Comparison of ENCODE assay signal across 25 cellular contexts in the genomic region with DNA sequence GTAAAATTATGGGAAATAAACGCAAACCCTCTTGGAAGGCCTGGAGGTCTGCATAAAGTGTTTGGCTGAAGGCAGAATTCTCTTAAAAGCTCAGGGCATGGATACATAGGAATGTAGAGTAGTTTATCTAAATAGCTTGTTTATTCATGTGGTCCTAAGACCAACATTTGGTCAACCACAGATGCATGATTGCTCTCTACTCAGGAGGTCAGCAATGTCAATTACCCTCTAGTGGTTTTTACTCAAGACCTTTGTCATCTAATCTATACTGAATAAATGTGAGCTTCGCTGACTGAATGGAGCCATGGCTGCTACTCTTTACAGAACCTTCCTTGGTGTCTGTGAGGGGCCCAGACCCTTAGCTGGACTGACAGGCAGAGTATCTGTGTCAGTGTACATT.
DNase-seq lines count a peak whose midpoint lies in the region; ATAC-seq and TF ChIP-seq lines count a peak whose summit lies in the region.
"Had no signal": no experiment of that assay in that cellular context is flagged by ENCODE, and none has a peak within 500 bp of the region (broad histone marks: within the 10 kb centered on the region; RNA-seq: fewer than 3 reads in every experiment).

No MANE protein-coding gene starts in this region.

- no peak overlapping the region for H3K4me3 Mint-ChIP-seq in chondrocyte (ENCODE audit: unreplicated experiment)
- H3K4me3 Mint-ChIP-seq in type B pancreatic cell = no peak overlapping the region
- H3K4me3 Mint-ChIP-seq: CD4-positive, alpha-beta T cell had no signal

- ATAC-seq in GM21423 (IDR thresholded peaks at IDR 0.05; ENCODE audit: unreplicated experiment) = no peak

- H3K27ac ChIP-seq in RWPE1 = peak overlapping the region; percentile 56
- H3K27ac ChIP-seq: BLaER1 treated with 17β-estradiol and CSF1 and Interleukin-3, amounts not matched to agents 10 nM and 100 nM; PC-9 had no signal

- TF ChIP-seq CTCF in RWPE1 (conservative IDR thresholded peaks at IDR 0.05; ENCODE audit: low read depth) = no peak
- TF ChIP-seq CTCF in chondrocyte (IDR thresholded peaks at IDR 0.05) = no peak
- no peak for TF ChIP-seq CTCF in type B pancreatic cell (conservative IDR thresholded peaks at IDR 0.05)

- POLR2A ChIA-PET in RWPE1 (lab: Yijun Ruan, JAX; ENCODE audit: low non-redundant PET) = no interaction called here

- no peaks in the 10 kb centered on the region for H3K36me3 Mint-ChIP-seq in chondrocyte (ENCODE audit: low read depth)
- H3K36me3 Mint-ChIP-seq in type B pancreatic cell = no peaks in the 10 kb centered on the region

- H3K27me3 Mint-ChIP-seq in chondrocyte (ENCODE audit: low read depth) (no peaks in the 10 kb centered on the region), type B pancreatic cell (no peaks in the 10 kb centered on the region)

- H3K9me3 Mint-ChIP-seq in chondrocyte (ENCODE audit: low read depth) = peaks cover 8% of the 10 kb centered on the region
- peaks cover 7% of the 10 kb centered on the region for H3K9me3 Mint-ChIP-seq in type B pancreatic cell
- H3K9me3 Mint-ChIP-seq: CD4-positive, alpha-beta T cell had no signal

- H3K4me1 Mint-ChIP-seq in chondrocyte (ENCODE audit: low read depth) = peaks cover 50% of the 10 kb centered on the region
- H3K4me1 Mint-ChIP-seq in type B pancreatic cell (ENCODE audit: unreplicated experiment) = peaks cover 11% of the 10 kb centered on the region

- CTCF ChIA-PET in RWPE1 (lab: Yijun Ruan, JAX) = interaction anchor here (1.0 kb wide), 1 partner anchor 10 kb away, joined by 3 read pairs; no protein-coding TSS in a partner anchor

- peak; percentile 53 for DNase-seq in Daoy (ENCODE audit: low read depth)
- DNase-seq in RWPE1 (ENCODE audit: low spot score) = no peak
- DNase-seq in chondrocyte (ENCODE audit: low spot score) = no peak
- DNase-seq in renal cortical epithelial cell (ENCODE audit: low read depth) = peak; percentile 9
- DNase-seq in NCI-H510A treated with DMSO at 0.1 percent for 48 hours (lab: John Stamatoyannopoulos, UW) = no peak
- no peak for DNase-seq in type B pancreatic cell (ENCODE audit: extremely low spot score, unreplicated experiment)
- DNase-seq: AML-193; CD4-positive, alpha-beta T cell; COR-L47; DMS53; GOT3; HCEC 1CT; KBM-7; NCI-H1048; NCI-H1417; NCI-H1694; NCI-H2029 treated with DMSO at 0.1 percent for 48 hours; NCI-H446 treated with DMSO at 0.1 percent for 48 hours; NCI-H526 treated with DMSO at 0.1 percent for 48 hours; PC-9; RPMI8226; SIG-M5; SK-N-SH had no signal

- H3K27ac Mint-ChIP-seq in chondrocyte (ENCODE audit: unreplicated experiment) = peak overlapping the region; percentile 71
- no peak overlapping the region for H3K27ac Mint-ChIP-seq in type B pancreatic cell
- H3K27ac Mint-ChIP-seq: CD4-positive, alpha-beta T cell had no signal

Comparison
In these comparisons a context has a peak if more than half of its experiments do, and no peak if none do; other contexts are left out.
1. DNase-seq: peak in Daoy (single experiment) and renal cortical epithelial cell (single experiment); none in RWPE1 (single experiment), chondrocyte (single experiment), NCI-H510A treated with DMSO at 0.1 percent for 48 hours (single experiment) and type B pancreatic cell (single experiment).